ENCODE assay signal across 11 cellular contexts in the genomic region with DNA sequence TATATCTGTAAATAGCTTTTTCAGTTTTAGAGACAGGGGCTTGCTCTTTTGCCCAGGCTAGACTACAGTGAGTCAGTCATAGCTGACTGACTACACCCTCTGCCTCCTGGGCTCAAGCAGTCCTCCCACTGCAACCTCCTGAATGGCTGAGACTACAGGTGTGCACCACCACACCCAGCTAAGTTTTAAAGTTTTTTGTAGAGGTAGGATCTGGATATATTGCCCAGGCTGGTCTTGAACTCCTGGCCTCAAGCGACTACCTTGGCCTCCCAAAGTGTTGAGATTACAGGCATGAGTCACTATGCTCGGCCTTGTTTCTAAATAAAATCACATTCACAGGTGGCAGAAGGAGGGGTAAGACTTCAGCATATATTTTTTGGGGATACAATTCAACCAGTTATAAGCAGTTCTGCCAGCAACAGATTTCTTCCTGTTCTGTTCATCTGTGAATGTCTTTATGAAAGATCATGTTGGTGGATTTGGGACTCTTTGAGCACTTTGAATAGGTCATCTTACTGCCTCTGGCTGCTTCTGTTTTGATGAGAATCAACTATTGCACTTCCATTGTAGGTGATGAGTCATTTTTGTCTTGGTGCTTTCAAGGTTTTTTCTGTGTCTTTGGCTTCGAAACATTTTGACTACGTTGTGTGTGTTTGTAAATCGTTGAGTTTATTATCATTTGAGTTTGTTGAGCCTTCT. TPM values are rescaled to one million over a fixed set of nuclear protein-coding genes. Genes with fewer than 3 reads are reported as not detected.
DNase-seq lines count a peak whose midpoint lies in the region; ATAC-seq and TF ChIP-seq lines count a peak whose summit lies in the region.
"Had no signal": no experiment of that assay in that cellular context is flagged by ENCODE, and none has a peak within 500 bp of the region (broad histone marks: within the 10 kb centered on the region; RNA-seq: fewer than 3 reads in every experiment).

No MANE protein-coding gene starts in this region.

- 92% methylated on average over 5 of the region's 5 CpGs for WGBS in mammary epithelial cell (ENCODE audit: low coverage, missing lambda C conversion rate)

- no peak for TF ChIP-seq CTCF in mammary epithelial cell (conservative IDR thresholded peaks at IDR 0.05 in 1 of 2, IDR thresholded peaks at IDR 0.05 in 1 of 2; ENCODE audit: extremely low read depth in 1 of 2, insufficient read depth in 1 of 2, low read depth in 1 of 2, low read length in 2 of 2)
- no peak for TF ChIP-seq CTCF in BE2C (IDR thresholded peaks at IDR 0.05; ENCODE audit: low read depth, low read length)

- ATAC-seq in GM18502 (IDR thresholded peaks at IDR 0.05; ENCODE audit: poor library complexity, unreplicated experiment) (peak; percentile 84), GM21390 (IDR thresholded peaks at IDR 0.05; ENCODE audit: unreplicated experiment) (peak; percentile 77), HG03175 (IDR thresholded peaks at IDR 0.05; ENCODE audit: unreplicated experiment) (peak; percentile 74), Right ventricle myocardium superior (ENCODE audit: poor library complexity) (no peak)

- H4K20me1 ChIP-seq in mammary epithelial cell (ENCODE audit: insufficient read depth, low read length), result no peaks in the 10 kb centered on the region

- H3K36me3 ChIP-seq in mammary epithelial cell (ENCODE audit: insufficient read depth, low read length) (no peaks in the 10 kb centered on the region), BE2C (peaks cover 2% of the 10 kb centered on the region; the same call in 1 of the 2 replicates)
- H3K36me3 ChIP-seq: vagina had no signal

- no peak overlapping the region for H3K4me2 ChIP-seq in mammary epithelial cell (ENCODE audit: insufficient read depth, low read depth, low read length)

- H3K9ac ChIP-seq in mammary epithelial cell (ENCODE audit: insufficient read depth, low read length), result no peak overlapping the region

- in situ Hi-C loops in mammary epithelial cell (cut with MboI; ENCODE audit: low sequenced_read_pairs in 2 of 2), result no loop called here

- no peak overlapping the region for H2AFZ ChIP-seq in mammary epithelial cell (ENCODE audit: low read depth, low read length)

- peaks cover 98% of the 10 kb centered on the region for H3K79me2 ChIP-seq in mammary epithelial cell (ENCODE audit: insufficient read depth, low read length)

- DNase-seq in mammary epithelial cell (peak; percentile 36), ecto neural progenitor cell (ENCODE audit: low spot score) (no peak), BE2C (no peak), immature natural killer cell (no peak), Right ventricle myocardium superior (no peak)
- DNase-seq: Kasumi-1, kidney glomerular epithelial cell had no signal

- CTCF ChIA-PET in mammary epithelial cell (lab: Charles Lee; ENCODE audit: low non-redundant PET), result no interaction called here

- peaks cover 0 to 1% (median 0%) of the 10 kb centered on the region in 3 donors for H3K36me3 Mint-ChIP-seq in immature natural killer cell

- no peaks in the 10 kb centered on the region for H3K27me3 ChIP-seq in mammary epithelial cell (ENCODE audit: insufficient read depth, low read length)
- no peaks in the 10 kb centered on the region for H3K27me3 ChIP-seq in BE2C
- H3K27me3 ChIP-seq: vagina had no signal

- no TSS peak for BruUV-seq in mammary epithelial cell (replicated peaks; lab: Mats Ljungman, UMichigan)

- dilution Hi-C loops in mammary epithelial cell (cut with HindIII; ENCODE audit: low sequenced_read_pairs), result no loop called here

- H3K9me3 ChIP-seq in mammary epithelial cell (replicated peaks; ENCODE audit: insufficient read depth, low read length), result no peaks in the 10 kb centered on the region
- no peaks in the 10 kb centered on the region for H3K9me3 ChIP-seq in BE2C
- H3K9me3 ChIP-seq: vagina had no signal

- H3K4me3 Mint-ChIP-seq in immature natural killer cell, result peak overlapping the region in 1 of 5 donors; percentile 2

- peaks cover 9% of the 10 kb centered on the region for H3K4me1 ChIP-seq in mammary epithelial cell (ENCODE audit: insufficient read depth, low read length)
- no peaks in the 10 kb centered on the region for H3K4me1 ChIP-seq in BE2C

- H3K27me3 Mint-ChIP-seq in immature natural killer cell (ENCODE audit: low read depth in 3 of 3), result no peaks in the 10 kb centered on the region

- H3K4me3 ChIP-seq in mammary epithelial cell (replicated peaks in 1 of 3; ENCODE audit: insufficient read depth in 1 of 3, low read depth in 2 of 3, low read length in 3 of 3), result no peak overlapping the region
- no peak overlapping the region for H3K4me3 ChIP-seq in BE2C (ENCODE audit: low read depth, low read length)
- H3K4me3 ChIP-seq: vagina had no signal

- H3K4me1 Mint-ChIP-seq in immature natural killer cell, result peaks cover 79 to 97% of the 10 kb centered on the region in 2 donors

- no peaks in the 10 kb centered on the region for H3K9me3 Mint-ChIP-seq in immature natural killer cell

- no peak overlapping the region for H3K27ac ChIP-seq in mammary epithelial cell (ENCODE audit: insufficient read depth, low read depth, low read length)
- H3K27ac ChIP-seq: vagina had no signal

- peak overlapping the region in 3 of 6 donors; percentile 6 to 63 (median 62) for H3K27ac Mint-ChIP-seq in immature natural killer cell

- intact Hi-C loops in mammary epithelial cell (cut with micrococcal nuclease), result no loop called here
- intact Hi-C loops in Right ventricle myocardium superior (cut with DNase I), result no loop called here

RNA-seq across cellular contexts. Expression of a gene that starts 15.7 kb away (rescaled TPM):
- 10 to 100 TPM; 22.2 to 54.3 TPM for total RNA-seq in mammary epithelial cell
- polyA plus RNA-seq in mammary epithelial cell, result 5.0 TPM
- polyA minus RNA-seq in mammary epithelial cell, result 19.8 TPM
- polyA plus RNA-seq in BE2C (2012; ENCODE audit: insufficient read depth, insufficient read length, low read depth), result 39.0 TPM
- 10 to 100 TPM; 10.9 to 61.5 (median 28.3) TPM for polyA plus RNA-seq in immature natural killer cell
- total RNA-seq in Right ventricle myocardium superior, result 32.8 TPM
